24 cellular contexts compared by ENCODE assay signal in genomic region chr9:1877951-1878350, GRCh38.
DNase-seq lines count a peak whose midpoint lies in the region; ATAC-seq, FAIRE-seq and TF ChIP-seq lines count a peak whose summit lies in the region.
"Had no signal": no experiment of that assay in that cellular context is flagged by ENCODE, and none has a peak within 500 bp of the region (broad histone marks: within the 10 kb centered on the region; RNA-seq: fewer than 3 reads in every experiment).

No MANE protein-coding gene starts in this region.

- H3K4me3 ChIP-seq in MM.1S (ENCODE audit: low read length): no peak overlapping the region
- no peak overlapping the region for H3K4me3 ChIP-seq in GM12878
- no peak overlapping the region for H3K4me3 ChIP-seq in trophoblast cell (ENCODE audit: low read depth, low read length)
- no peak overlapping the region for H3K4me3 ChIP-seq in SJCRH30
- no peak overlapping the region for H3K4me3 ChIP-seq in ovary
- H3K4me3 ChIP-seq: A549; BLaER1 treated with 17β-estradiol and CSF1 and Interleukin-3, amounts not matched to agents 10 nM and 100 nM; GM23248 had no signal

- no peak overlapping the region for H3K4ac ChIP-seq in trophoblast cell (ENCODE audit: low read depth, low read length)

- H2BK5ac ChIP-seq in trophoblast cell (ENCODE audit: low read depth, low read length, poor library complexity): no peak overlapping the region

- POLR2A ChIA-PET in GM12878 (lab: Charles Lee): no interaction called here

- intact Hi-C loops in GM12878 (cut with micrococcal nuclease; ENCODE audit: unreplicated experiment) (loop anchor here (1.0 to 10.0 kb wide), 4 partner anchors 177 to 983 kb away; no protein-coding TSS in a partner anchor), ovary (cut with DNase I) (no loop called here)

- no peak overlapping the region for H4K91ac ChIP-seq in trophoblast cell (ENCODE audit: low read depth, low read length)

- 42% methylated on average over 4 of the region's 4 CpGs for WGBS in GM12878 (ENCODE audit: insufficient coverage, insufficient replicate concordance, low lambda C conversion rate, missing lambda C conversion rate)
- no CpG with 5 or more reads among the region's 4 CpGs for WGBS in trophoblast cell (ENCODE audit: extremely low coverage, insufficient coverage, insufficient read length)
- WGBS in ovary, 3 donors: 84 to 88% (median 87%) methylated on average over 4 of the region's 4 CpGs

- TF ChIP-seq CTCF in MM.1S (IDR thresholded peaks at IDR 0.05; ENCODE audit: low read length): no peak
- no peak for TF ChIP-seq CTCF in GM12878 (IDR thresholded peaks at IDR 0.05 in 2 of 3, conservative IDR thresholded peaks at IDR 0.05 in 1 of 3; ENCODE audit: control insufficient read depth in 2 of 3, extremely low read depth in 1 of 3, insufficient read depth in 1 of 3, low read depth in 3 of 3, low read length in 3 of 3)
- no peak for TF ChIP-seq CTCF in ovary (IDR thresholded peaks at IDR 0.05)

- DNase-seq in GM12892 (ENCODE audit: insufficient read length) (no peak), MM.1S (no peak), GM12878 (ENCODE audit: low read depth, low spot score) (no peak), trophoblast cell (peak; percentile 70 to 92), LoVo (ENCODE audit: low spot score) (no peak), SJCRH30 (no peak), DMS 273 (lab: John Stamatoyannopoulos, UW; ENCODE audit: unreplicated experiment) (no peak), ovary (no peak)
- DNase-seq: 8988T; ACHN; AML-193; BE2C; CD4-positive, alpha-beta T cell; CD8-positive, alpha-beta memory T cell; DMS53; DND-41; GM23248; H7; HCEC 1CT had no signal

- no peak overlapping the region for H3K14ac ChIP-seq in trophoblast cell (ENCODE audit: low read length)

- no peaks in the 10 kb centered on the region for H4K20me1 ChIP-seq in MM.1S (ENCODE audit: insufficient read depth, low read length)
- H4K20me1 ChIP-seq in GM12878 (ENCODE audit: control insufficient read depth, insufficient read depth): no peaks in the 10 kb centered on the region
- H4K20me1 ChIP-seq: BLaER1 treated with 17β-estradiol and CSF1 and Interleukin-3, amounts not matched to agents 10 nM and 100 nM had no signal

- TF ChIP-seq RAD21 in GM12878 (IDR thresholded peaks at IDR 0.05; ENCODE audit: insufficient read depth, low read depth, low read length): no peak

- H3K79me2 ChIP-seq in MM.1S (ENCODE audit: low read length) (no peaks in the 10 kb centered on the region), GM12878 (ENCODE audit: control insufficient read depth, insufficient read depth, low read length) (peaks cover 2% of the 10 kb centered on the region), trophoblast cell (ENCODE audit: control insufficient read depth, insufficient read depth, low read length, poor library complexity) (no peaks in the 10 kb centered on the region)

- TF ChIP-seq EP300 in GM12878 (IDR thresholded peaks at IDR 0.05; ENCODE audit: borderline replicate concordance in 1 of 2, control insufficient read depth in 1 of 2, low read depth in 2 of 2, low read length in 2 of 2): no peak
- no peak for TF ChIP-seq EP300 in ovary (IDR thresholded peaks at IDR 0.05)

- RAD21 ChIA-PET in GM12878 (lab: Charles Lee; ENCODE audit: unreplicated experiment): interaction anchor here (0.5 to 1.0 kb wide), 2 partner anchors 62 to 418 kb away, joined by 3 read pairs; no protein-coding TSS in a partner anchor

- H3K9ac ChIP-seq in MM.1S (ENCODE audit: low read length): no peak overlapping the region
- H3K9ac ChIP-seq in GM12878 (ENCODE audit: control insufficient read depth, insufficient read depth, low read length): peak overlapping the region; percentile 58
- H3K9ac ChIP-seq in trophoblast cell (ENCODE audit: low read length): no peak overlapping the region
- H3K9ac ChIP-seq: GM23248 had no signal

- no peaks in the 10 kb centered on the region for H3K79me1 ChIP-seq in trophoblast cell (ENCODE audit: low read length)

- BruUV-seq in GM12878 (replicated peaks; lab: Mats Ljungman, UMichigan): no TSS peak

- no peak for TF ChIP-seq POLR2A in GM12892 (IDR thresholded peaks at IDR 0.05; ENCODE audit: low read depth, low read length)
- no peak for TF ChIP-seq POLR2A in GM12878 (IDR thresholded peaks at IDR 0.05; ENCODE audit: low read depth, low read length)
- no peak for TF ChIP-seq POLR2A in ovary (IDR thresholded peaks at IDR 0.05)

- SMC1A ChIA-PET in GM12878 (lab: Charles Lee; ENCODE audit: uncharacterized antibody, unreplicated experiment): interaction anchor here (1.0 kb wide), 1 partner anchor 52 kb away, joined by 6 read pairs; no protein-coding TSS in a partner anchor

- H3K9me3 ChIP-seq in MM.1S (replicated peaks; ENCODE audit: insufficient read depth, low read length): no peaks in the 10 kb centered on the region
- H3K9me3 ChIP-seq in GM12878 (replicated peaks; ENCODE audit: control insufficient read depth, insufficient read depth, low read length): peaks cover 1% of the 10 kb centered on the region; the same call in 2 of the 3 replicates
- no peaks in the 10 kb centered on the region for H3K9me3 ChIP-seq in trophoblast cell (ENCODE audit: insufficient read depth, low read depth, low read length)
- H3K9me3 ChIP-seq in SJCRH30 (replicated peaks): no peaks in the 10 kb centered on the region
- no peaks in the 10 kb centered on the region for H3K9me3 ChIP-seq in ovary
- H3K9me3 ChIP-seq: A549; BE2C; BLaER1 treated with 17β-estradiol and CSF1 and Interleukin-3, amounts not matched to agents 10 nM and 100 nM had no signal

- ATAC-seq in GM12878: no peak
- ATAC-seq: A549 had no signal

- H2AFZ ChIP-seq in MM.1S (ENCODE audit: low read length) (peak overlapping the region; percentile 54; the same call in 1 of the 2 replicates), GM12878 (ENCODE audit: control insufficient read depth, low read depth, low read length) (no peak overlapping the region), trophoblast cell (ENCODE audit: insufficient read depth, low read length, poor library complexity) (no peak overlapping the region)
- H2AFZ ChIP-seq: GM23248 had no signal

- in situ Hi-C loops in GM12878 (cut with MboI): loop anchor here (5.0 kb wide), 3 partner anchors 59 to 179 kb away; no protein-coding TSS in a partner anchor

- H3F3A ChIP-seq in MM.1S (ENCODE audit: insufficient read depth, low read length): peaks cover 32% of the 10 kb centered on the region

- no peaks in the 10 kb centered on the region for H3K36me3 ChIP-seq in MM.1S (replicated peaks; ENCODE audit: insufficient read depth, low read length)
- no peaks in the 10 kb centered on the region for H3K36me3 ChIP-seq in GM12878 (ENCODE audit: control insufficient read depth in 2 of 2, insufficient read depth in 2 of 2, low read length in 1 of 2)
- no peaks in the 10 kb centered on the region for H3K36me3 ChIP-seq in trophoblast cell (ENCODE audit: control insufficient read depth in 1 of 2, insufficient read depth in 2 of 2, low read length in 2 of 2)
- no peaks in the 10 kb centered on the region for H3K36me3 ChIP-seq in SJCRH30
- H3K36me3 ChIP-seq in ovary: no peaks in the 10 kb centered on the region
- H3K36me3 ChIP-seq: BE2C; BLaER1 treated with 17β-estradiol and CSF1 and Interleukin-3, amounts not matched to agents 10 nM and 100 nM had no signal

- CTCF ChIA-PET in GM12878 (lab: Yijun Ruan, JAX): interaction anchor here (1.0 kb wide), 1 partner anchor 40 kb away, joined by 3 read pairs; no protein-coding TSS in a partner anchor

- H3K18ac ChIP-seq in trophoblast cell (ENCODE audit: low read length): no peak overlapping the region

- no peak overlapping the region for H4K12ac ChIP-seq in trophoblast cell (ENCODE audit: low read depth, low read length)

- no peak overlapping the region for H2BK120ac ChIP-seq in trophoblast cell (ENCODE audit: insufficient read depth, low read length, poor library complexity)

- no peak overlapping the region for H4K8ac ChIP-seq in trophoblast cell (ENCODE audit: low read depth, low read length)

- H3K4me1 ChIP-seq in MM.1S (ENCODE audit: low read length) (peaks cover 40% of the 10 kb centered on the region), GM12878 (ENCODE audit: control insufficient read depth, insufficient read depth, low read length) (peaks cover 54% of the 10 kb centered on the region), trophoblast cell (ENCODE audit: control insufficient read depth in 1 of 2, insufficient read depth in 2 of 2, low read length in 2 of 2) (no peaks in the 10 kb centered on the region), SJCRH30 (no peaks in the 10 kb centered on the region), ovary (ENCODE audit: insufficient read depth) (no peaks in the 10 kb centered on the region)
- H3K4me1 ChIP-seq: A549, BE2C had no signal

- H3K27me3 ChIP-seq in MM.1S (replicated peaks; ENCODE audit: insufficient read depth, low read length) (no peaks in the 10 kb centered on the region), GM12878 (replicated peaks in 1 of 2; ENCODE audit: control insufficient read depth in 2 of 2, insufficient read depth in 2 of 2, low read length in 1 of 2) (no peaks in the 10 kb centered on the region), trophoblast cell (ENCODE audit: insufficient read depth, low read length) (no peaks in the 10 kb centered on the region), SJCRH30 (no peaks in the 10 kb centered on the region), ovary (no peaks in the 10 kb centered on the region)
- H3K27me3 ChIP-seq: BE2C; BLaER1 treated with 17β-estradiol and CSF1 and Interleukin-3, amounts not matched to agents 10 nM and 100 nM had no signal

- no peak overlapping the region for H2AK5ac ChIP-seq in trophoblast cell (ENCODE audit: low read length)

- H3K4me2 ChIP-seq in MM.1S (ENCODE audit: low read depth, low read length): peak overlapping the region; percentile 87; the same call in 1 of the 2 replicates
- H3K4me2 ChIP-seq in GM12878 (ENCODE audit: control insufficient read depth, insufficient read depth): 0 out of 2 replicates have a peak overlapping the region, but pooled peaks have one; percentile 52
- H3K4me2 ChIP-seq in trophoblast cell (ENCODE audit: low read length): no peak overlapping the region
- H3K4me2 ChIP-seq: A549 had no signal

- H2BK12ac ChIP-seq in trophoblast cell (ENCODE audit: low read length): no peak overlapping the region

- H3K27ac ChIP-seq in MM.1S (ENCODE audit: low read length) (peak overlapping the region; percentile 95; the same call in 1 of the 2 replicates), GM12878 (ENCODE audit: control insufficient read depth, insufficient read depth) (peak overlapping the region; percentile 98), trophoblast cell (ENCODE audit: low read depth, low read length) (no peak overlapping the region), SJCRH30 (no peak overlapping the region), ovary (no peak overlapping the region)
- H3K27ac ChIP-seq: A549, GM23248 had no signal

- peak; percentile 78 for FAIRE-seq in GM12892 (lab: Jason Lieb, UNC)
- no peak for FAIRE-seq in GM12878 (lab: Jason Lieb, UNC)
- FAIRE-seq: A549, D721Med, G401.6, H1 had no signal

- no peak overlapping the region for H3K23ac ChIP-seq in trophoblast cell (ENCODE audit: low read length)

- no peaks in the 10 kb centered on the region for H3K9me2 ChIP-seq in MM.1S (replicated peaks; ENCODE audit: insufficient read depth, low read length)

TF ChIP-seq in GM12878, 131 proteins besides CTCF, POLR2A, EP300 and RAD21 (continues in another document):
- TF ChIP-seq POLR2AphosphoS5 (IDR thresholded peaks at IDR 0.05; ENCODE audit: low read length) (0 out of 2 replicates have a peak, but pooled peaks have one; percentile 14), CHD4 (IDR thresholded peaks at IDR 0.05) (no peak), MXI1 (IDR thresholded peaks at IDR 0.05; ENCODE audit: low read depth, low read length) (no peak)

Comparison
In these comparisons a context has a peak if more than half of its experiments do, and no peak if none do; other contexts are left out.
1. DNase-seq: peak in trophoblast cell (2 of 2); none in GM12892 (single experiment), MM.1S (single experiment), GM12878 (single experiment), LoVo (single experiment), SJCRH30 (0 of 2), DMS 273 (single experiment) and ovary (0 of 5).
2. H3K27ac ChIP-seq: peak in MM.1S (single experiment) and GM12878 (single experiment); none in trophoblast cell (single experiment), SJCRH30 (single experiment) and ovary (0 of 2).